Comparison of ENCODE assay signal across 11 cellular contexts in genomic region chr19:54461201-54462071, GRCh38. TPM values are rescaled to one million over a fixed set of nuclear protein-coding genes. Genes with fewer than 3 reads are reported as not detected.
DNase-seq lines count a peak whose midpoint lies in the region; ATAC-seq, FAIRE-seq and TF ChIP-seq lines count a peak whose summit lies in the region.
"Had no signal": no experiment of that assay in that cellular context is flagged by ENCODE, and none has a peak within 500 bp of the region (broad histone marks: within the 10 kb centered on the region; RNA-seq: fewer than 3 reads in every experiment).

No MANE protein-coding gene starts in this region.

- intact Hi-C loops in CD14-positive monocyte (cut with micrococcal nuclease): loop anchor here in 1 of 2 donors (2.0 kb wide), 1 partner anchor 13 kb away; the partner anchor contains the start of gene LENG8

- DNase-seq in CD14-positive monocyte (ENCODE audit: low spot score) (no peak), cerebellar cortex (ENCODE audit: low spot score) (peak; percentile 17), neural crest cell (ENCODE audit: low read depth, low spot score) (no peak), HTR-8/SVneo (ENCODE audit: insufficient read length, low spot score) (no peak), NCI-H345 treated with DMSO at 0.1 percent for 48 hours (lab: John Stamatoyannopoulos, UW; ENCODE audit: unreplicated experiment) (no peak)

- H3K4me1 ChIP-seq in KMS-11 (ENCODE audit: low read depth, poor library complexity, severe bottlenecking): peaks cover 7% of the 10 kb centered on the region

- H3K4me1 Mint-ChIP-seq in CD14-positive monocyte: peaks cover 32% of the 10 kb centered on the region
- peaks cover 10% of the 10 kb centered on the region for H3K4me1 Mint-ChIP-seq in neural crest cell

- peaks cover 42% of the 10 kb centered on the region; the same call in 1 of the 2 replicates for H3K79me2 ChIP-seq in KMS-11 (ENCODE audit: insufficient read depth, low read depth)

- H3K27me3 Mint-ChIP-seq in CD14-positive monocyte (ENCODE audit: low read depth in 3 of 3): peaks cover 8 to 17% (median 16%) of the 10 kb centered on the region in 3 donors
- peaks cover 19% of the 10 kb centered on the region for H3K27me3 Mint-ChIP-seq in neural crest cell (ENCODE audit: low read depth)

- H2AFZ ChIP-seq in KMS-11 (ENCODE audit: low read depth): no peak overlapping the region

- no peak overlapping the region for H3K4me3 ChIP-seq in KMS-11 (IDR thresholded peaks at IDR 0.05; ENCODE audit: insufficient read depth, low read depth, low read length)

- H3K27ac ChIP-seq in KMS-11: peak overlapping the region; percentile 95

- peak overlapping the region in 4 of 7 donors; percentile 37 to 78 (median 62) for H3K27ac Mint-ChIP-seq in CD14-positive monocyte
- H3K27ac Mint-ChIP-seq in neural crest cell (ENCODE audit: unreplicated experiment): no peak overlapping the region

- H3K4me3 Mint-ChIP-seq in CD14-positive monocyte: peak overlapping the region in 1 of 2 donors; percentile 24
- peak overlapping the region; percentile 47 for H3K4me3 Mint-ChIP-seq in neural crest cell

- H3K9me3 Mint-ChIP-seq in CD14-positive monocyte (peaks cover 0 to 13% (median 9%) of the 10 kb centered on the region in 7 donors), neural crest cell (no peaks in the 10 kb centered on the region)

- no peak for ATAC-seq in HG02610 (IDR thresholded peaks at IDR 0.05; ENCODE audit: unreplicated experiment)
- ATAC-seq in GM21723 (IDR thresholded peaks at IDR 0.05; ENCODE audit: unreplicated experiment): no peak

- H3K4me2 ChIP-seq in KMS-11: peak overlapping the region; percentile 97

- no peaks in the 10 kb centered on the region for H4K20me1 ChIP-seq in KMS-11 (ENCODE audit: insufficient read depth)

- no peaks in the 10 kb centered on the region; the same call in 1 of the 2 replicates for H3K27me3 ChIP-seq in KMS-11 (ENCODE audit: insufficient read depth, low read depth)
- H3K27me3 ChIP-seq: tibial artery had no signal

- H3K36me3 Mint-ChIP-seq in CD14-positive monocyte (peaks cover 45 to 53% of the 10 kb centered on the region in 2 donors), neural crest cell (ENCODE audit: low read depth) (peaks cover 8% of the 10 kb centered on the region)

- H3K36me3 ChIP-seq in KMS-11 (ENCODE audit: insufficient read depth): peaks cover 10% of the 10 kb centered on the region; the same call in 1 of the 2 replicates

- TF ChIP-seq CTCF in CD14-positive monocyte (IDR thresholded peaks at IDR 0.05) (no peak), KMS-11 (conservative IDR thresholded peaks at IDR 0.05; ENCODE audit: low read depth, low read length) (no peak), neural crest cell (conservative IDR thresholded peaks at IDR 0.05) (no peak)

- H3K9ac ChIP-seq in KMS-11: peak overlapping the region; percentile 94; the same call in 1 of the 2 replicates

- FAIRE-seq in HTR-8/SVneo (lab: Jason Lieb, UNC): no peak

RNA-seq across cellular contexts. Expression of gene LENG9, which starts 2.1 kb away (rescaled TPM):
- under 1 TPM in 1 of 2 donors, not detected in 1; 0.15 TPM for polyA plus RNA-seq in CD14-positive monocyte
- total RNA-seq in neural crest cell: 2.5 and 3.0 TPM in 2 replicates

RNA-seq across cellular contexts. Expression of gene CDC42EP5, which starts 11.7 kb away (rescaled TPM):
- not detected for polyA plus RNA-seq in CD14-positive monocyte
- 6.7 and 7.7 TPM in 2 replicates for total RNA-seq in neural crest cell

RNA-seq across cellular contexts. Expression of gene LENG8, which starts 12.4 kb away (rescaled TPM):
- 1 to 10 TPM; 3.6 to 5.8 TPM for polyA plus RNA-seq in CD14-positive monocyte
- 157 and 161 TPM in 2 replicates for total RNA-seq in neural crest cell

RNA-seq across cellular contexts. Expression of gene LAIR2, which starts 41.2 kb away (rescaled TPM):
- under 1 TPM in 1 of 2 donors, not detected in 1; 0.38 TPM for polyA plus RNA-seq in CD14-positive monocyte
- not detected in 2 replicates for total RNA-seq in neural crest cell
- total RNA-seq: HT-29, RPMI7951 had no signal

RNA-seq across cellular contexts. Expression of gene TTYH1, which starts 46.2 kb away (rescaled TPM):
- not detected for polyA plus RNA-seq in CD14-positive monocyte
- total RNA-seq in neural crest cell: 180 and 207 TPM in 2 replicates
- total RNA-seq: HT-29, RPMI7951 had no signal
